1 cellular context compared by ENCODE assay signal in the genomic region with DNA sequence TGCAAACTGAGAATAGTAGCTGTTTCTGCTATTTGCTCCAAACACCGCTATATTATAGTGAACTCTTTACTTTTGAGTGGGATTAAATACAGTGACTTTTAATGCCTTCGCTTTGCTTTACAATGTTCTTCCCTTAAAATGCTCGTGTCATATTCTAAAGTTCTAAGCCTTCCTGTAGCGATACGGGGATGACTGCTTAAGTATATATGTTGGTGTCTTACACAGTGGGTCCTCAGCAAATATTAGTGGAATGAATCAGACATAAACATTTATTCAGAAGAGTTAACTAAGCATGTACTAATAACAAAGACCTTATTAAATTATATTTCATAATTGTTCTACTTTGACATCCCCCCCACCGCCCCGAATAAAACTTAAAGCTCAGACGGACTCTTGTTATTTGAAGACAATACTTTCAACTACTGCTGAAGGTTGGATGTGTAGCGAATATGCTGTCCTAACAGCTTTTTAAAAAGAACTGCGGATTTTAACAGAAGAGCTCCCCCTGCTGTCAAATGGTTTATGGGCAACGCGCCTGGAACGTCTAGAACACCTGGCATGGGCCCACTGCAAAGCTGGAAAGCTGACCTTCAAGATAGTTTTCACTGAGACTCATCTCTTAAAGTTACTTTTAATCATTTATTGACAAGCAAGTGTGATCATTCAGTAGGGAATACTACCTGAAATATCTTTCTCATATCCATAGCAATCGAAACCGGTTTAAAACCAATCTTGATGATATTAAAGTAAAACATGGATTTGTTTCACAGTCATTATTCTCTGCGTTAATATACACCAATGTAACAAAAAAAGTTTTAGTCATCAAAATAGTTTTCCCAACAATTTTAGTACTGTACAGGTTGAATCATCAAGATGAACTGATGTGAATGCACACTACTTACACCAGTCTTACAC.
TF ChIP-seq lines count a peak whose summit lies in the region.

No MANE protein-coding gene starts in this region.

TF ChIP-seq in HepG2, 621 proteins besides CTCF, POLR2A, EP300 and RAD21 (continued from another document):
- TF ChIP-seq, protein P1, sequence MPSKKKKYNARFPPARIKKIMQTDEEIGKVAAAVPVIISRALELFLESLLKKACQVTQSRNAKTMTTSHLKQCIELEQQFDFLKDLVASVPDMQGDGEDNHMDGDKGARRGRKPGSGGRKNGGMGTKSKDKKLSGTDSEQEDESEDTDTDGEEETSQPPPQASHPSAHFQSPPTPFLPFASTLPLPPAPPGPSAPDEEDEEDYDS (CRISPR knock-in tag; IDR thresholded peaks at IDR 0.05): 0 out of 2 replicates have a peak, but pooled peaks have one; percentile 26
- 0 out of 2 replicates have a peak, but pooled peaks have one; percentile 9 for TF ChIP-seq ELF3 (CRISPR knock-in tag; IDR thresholded peaks at IDR 0.05)
- TF ChIP-seq, protein P2, sequence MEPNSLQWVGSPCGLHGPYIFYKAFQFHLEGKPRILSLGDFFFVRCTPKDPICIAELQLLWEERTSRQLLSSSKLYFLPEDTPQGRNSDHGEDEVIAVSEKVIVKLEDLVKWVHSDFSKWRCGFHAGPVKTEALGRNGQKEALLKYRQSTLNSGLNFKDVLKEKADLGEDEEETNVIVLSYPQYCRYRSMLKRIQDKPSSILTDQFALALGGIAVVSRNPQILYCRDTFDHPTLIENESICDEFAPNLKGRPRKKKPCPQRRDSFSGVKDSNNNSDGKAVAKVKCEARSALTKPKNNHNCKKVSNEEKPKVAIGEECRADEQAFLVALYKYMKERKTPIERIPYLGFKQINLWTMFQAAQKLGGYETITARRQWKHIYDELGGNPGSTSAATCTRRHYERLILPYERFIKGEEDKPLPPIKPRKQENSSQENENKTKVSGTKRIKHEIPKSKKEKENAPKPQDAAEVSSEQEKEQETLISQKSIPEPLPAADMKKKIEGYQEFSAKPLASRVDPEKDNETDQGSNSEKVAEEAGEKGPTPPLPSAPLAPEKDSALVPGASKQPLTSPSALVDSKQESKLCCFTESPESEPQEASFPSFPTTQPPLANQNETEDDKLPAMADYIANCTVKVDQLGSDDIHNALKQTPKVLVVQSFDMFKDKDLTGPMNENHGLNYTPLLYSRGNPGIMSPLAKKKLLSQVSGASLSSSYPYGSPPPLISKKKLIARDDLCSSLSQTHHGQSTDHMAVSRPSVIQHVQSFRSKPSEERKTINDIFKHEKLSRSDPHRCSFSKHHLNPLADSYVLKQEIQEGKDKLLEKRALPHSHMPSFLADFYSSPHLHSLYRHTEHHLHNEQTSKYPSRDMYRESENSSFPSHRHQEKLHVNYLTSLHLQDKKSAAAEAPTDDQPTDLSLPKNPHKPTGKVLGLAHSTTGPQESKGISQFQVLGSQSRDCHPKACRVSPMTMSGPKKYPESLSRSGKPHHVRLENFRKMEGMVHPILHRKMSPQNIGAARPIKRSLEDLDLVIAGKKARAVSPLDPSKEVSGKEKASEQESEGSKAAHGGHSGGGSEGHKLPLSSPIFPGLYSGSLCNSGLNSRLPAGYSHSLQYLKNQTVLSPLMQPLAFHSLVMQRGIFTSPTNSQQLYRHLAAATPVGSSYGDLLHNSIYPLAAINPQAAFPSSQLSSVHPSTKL (CRISPR knock-in tag; IDR thresholded peaks at IDR 0.05): peak; percentile 33; the same call in 1 of the 2 replicates
- no peak for TF ChIP-seq LCORL (IDR thresholded peaks at IDR 0.05)
- 0 out of 2 replicates have a peak, but pooled peaks have one; percentile 23 for TF ChIP-seq LCORL (CRISPR knock-in tag; IDR thresholded peaks at IDR 0.05)
- TF ChIP-seq TEAD3 (CRISPR knock-in tag; optimal IDR thresholded peaks at IDR 0.05; ENCODE audit: borderline replicate concordance): peak; percentile 50
- TF ChIP-seq, protein P3, sequence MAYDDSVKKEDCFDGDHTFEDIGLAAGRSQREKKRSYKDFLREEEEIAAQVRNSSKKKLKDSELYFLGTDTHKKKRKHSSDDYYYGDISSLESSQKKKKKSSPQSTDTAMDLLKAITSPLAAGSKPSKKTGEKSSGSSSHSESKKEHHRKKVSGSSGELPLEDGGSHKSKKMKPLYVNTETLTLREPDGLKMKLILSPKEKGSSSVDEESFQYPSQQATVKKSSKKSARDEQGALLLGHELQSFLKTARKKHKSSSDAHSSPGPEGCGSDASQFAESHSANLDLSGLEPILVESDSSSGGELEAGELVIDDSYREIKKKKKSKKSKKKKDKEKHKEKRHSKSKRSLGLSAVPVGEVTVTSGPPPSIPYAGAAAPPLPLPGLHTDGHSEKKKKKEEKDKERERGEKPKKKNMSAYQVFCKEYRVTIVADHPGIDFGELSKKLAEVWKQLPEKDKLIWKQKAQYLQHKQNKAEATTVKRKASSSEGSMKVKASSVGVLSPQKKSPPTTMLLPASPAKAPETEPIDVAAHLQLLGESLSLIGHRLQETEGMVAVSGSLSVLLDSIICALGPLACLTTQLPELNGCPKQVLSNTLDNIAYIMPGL (CRISPR knock-in tag; IDR thresholded peaks at IDR 0.05; ENCODE audit: borderline replicate concordance in 1 of 2, low read depth in 1 of 2): 0 out of 4 replicates have a peak, but pooled peaks of 1 of the 2 experiments have one; percentile 32
